In the genomic region with DNA sequence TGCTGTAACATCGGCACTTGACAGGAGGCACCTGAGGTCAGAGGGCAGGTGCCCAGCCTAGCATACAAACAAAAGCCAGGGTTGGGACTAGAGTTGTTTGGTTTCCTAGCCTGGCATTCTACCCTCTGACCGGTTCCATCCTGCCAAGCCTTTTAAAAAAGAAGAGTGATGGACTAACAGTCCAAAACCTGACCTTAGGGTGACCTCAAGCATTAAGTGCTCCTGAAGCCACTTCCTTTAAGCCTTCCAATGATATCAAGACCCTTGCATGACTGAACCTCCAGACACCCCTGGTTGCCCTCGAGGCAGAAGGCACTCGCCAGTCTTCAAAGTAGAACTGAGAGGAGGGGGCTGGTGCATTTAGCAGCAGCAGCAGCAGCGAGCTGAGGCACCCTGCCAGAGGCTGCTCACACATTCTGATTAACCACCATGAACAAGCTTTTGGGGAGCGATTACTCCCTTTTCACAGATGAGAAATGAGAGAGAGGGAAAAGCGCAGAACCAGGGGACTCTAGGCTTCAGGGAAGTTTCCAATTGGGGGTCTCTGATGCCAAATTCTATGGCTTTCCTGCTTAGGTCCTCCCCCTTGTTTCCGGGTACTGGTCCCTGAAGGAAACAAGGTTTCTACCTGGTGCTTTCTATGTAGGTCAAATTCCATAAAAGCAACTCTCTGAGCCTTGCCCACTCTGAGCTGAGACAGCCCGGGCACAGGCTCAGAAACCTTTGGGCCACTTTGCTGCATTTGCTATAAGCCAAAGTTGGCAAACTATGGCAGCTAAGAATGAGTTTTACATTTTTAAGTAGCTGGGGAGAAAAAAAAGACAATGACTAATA, we compare ENCODE assay signal across 9 cellular contexts. TPM values are rescaled to one million over a fixed set of nuclear protein-coding genes. Genes with fewer than 3 reads are reported as not detected.
A peak's percentile ranks its signal among the peaks of the same experiment; 100 is the strongest.
DNase-seq lines count a peak whose midpoint lies in the region; ATAC-seq and TF ChIP-seq lines count a peak whose summit lies in the region.
"Had no signal": no experiment of that assay in that cellular context is flagged by ENCODE, and none has a peak within 500 bp of the region (broad histone marks: within the 10 kb centered on the region; RNA-seq: fewer than 3 reads in every experiment).

No MANE protein-coding gene starts in this region.

- H3K4me1 Mint-ChIP-seq in naive thymus-derived CD8-positive, alpha-beta T cell, result peaks cover 39 to 99% (median 96%) of the 10 kb centered on the region in 4 donors

- TF ChIP-seq CTCF in DOHH2 (IDR thresholded peaks at IDR 0.05; ENCODE audit: low read depth, low read length, poor library complexity, severe bottlenecking) (no peak), body of pancreas (IDR thresholded peaks at IDR 0.05) (no peak)

- peaks cover 100% of the 10 kb centered on the region for H3K79me2 ChIP-seq in DOHH2 (ENCODE audit: control insufficient read depth, low read length)

- H4K20me1 ChIP-seq in DOHH2 (ENCODE audit: control insufficient read depth, insufficient read depth, low read depth, low read length), result peaks cover 68% of the 10 kb centered on the region

- TF ChIP-seq POLR2A in body of pancreas (IDR thresholded peaks at IDR 0.05), result no peak

- peak overlapping the region in 9 of 10 donors; percentile 60 to 94 (median 81) for H3K27ac Mint-ChIP-seq in naive thymus-derived CD8-positive, alpha-beta T cell

- H3K4me3 ChIP-seq in DOHH2 (ENCODE audit: low read length), result peak overlapping the region; percentile 10; the same call in 1 of the 2 replicates
- no peak overlapping the region for H3K4me3 ChIP-seq in body of pancreas
- H3K4me3 ChIP-seq: testis had no signal

- no peak for ATAC-seq in body of pancreas
- no peak for ATAC-seq in naive thymus-derived CD8-positive, alpha-beta T cell
- no peak for ATAC-seq in GM19035 (IDR thresholded peaks at IDR 0.05; ENCODE audit: unreplicated experiment)

- peaks cover 88% of the 10 kb centered on the region for H3K36me3 ChIP-seq in DOHH2 (ENCODE audit: control insufficient read depth, low read length)
- no peaks in the 10 kb centered on the region for H3K36me3 ChIP-seq in body of pancreas (replicated peaks in 1 of 2; ENCODE audit: insufficient read depth in 1 of 2, low read depth in 2 of 2)

- H3K9me2 ChIP-seq in DOHH2 (replicated peaks; ENCODE audit: control insufficient read depth, low read length), result no peaks in the 10 kb centered on the region

- intact Hi-C loops in body of pancreas (cut with DNase I), result no loop called here

- peak overlapping the region; percentile 41 to 81 (median 74) for H3K4me3 Mint-ChIP-seq in naive thymus-derived CD8-positive, alpha-beta T cell

- H3K9me3 ChIP-seq in DOHH2 (ENCODE audit: control insufficient read depth, insufficient read depth, low read length) (no peaks in the 10 kb centered on the region), body of pancreas (no peaks in the 10 kb centered on the region)
- H3K9me3 ChIP-seq: testis had no signal

- POLR2A ChIA-PET in naive thymus-derived CD8-positive, alpha-beta T cell (lab: Charles Lee), result interaction anchor here (0.9 to 1.4 kb wide), 4 partner anchors 15 to 112 kb away, joined by 4 to 6 read pairs (median 4); no protein-coding TSS in a partner anchor

- H3K27me3 Mint-ChIP-seq in naive thymus-derived CD8-positive, alpha-beta T cell, result no peaks in the 10 kb centered on the region

- DNase-seq in NCI-H226 (peak; percentile 28), body of pancreas (no peak), cortex of kidney (lab: John Stamatoyannopoulos, UW) (no peak), cerebellum (ENCODE audit: low spot score) (no peak), OCI-M2 (lab: John Stamatoyannopoulos, UW; ENCODE audit: unreplicated experiment) (no peak)
- no peak for DNase-seq in naive thymus-derived CD8-positive, alpha-beta T cell
- DNase-seq: testis had no signal

- H3K27ac ChIP-seq in DOHH2 (ENCODE audit: low read depth, low read length) (peak overlapping the region; percentile 28), body of pancreas (peak overlapping the region in 3 of 4 donors; percentile 19 to 48 (median 30))
- H3K27ac ChIP-seq: testis had no signal

- H3K4me1 ChIP-seq in DOHH2 (ENCODE audit: control insufficient read depth, low read length) (peaks cover 91% of the 10 kb centered on the region), body of pancreas (peaks cover 39% of the 10 kb centered on the region)

- peak overlapping the region; percentile 24 for H3K4me2 ChIP-seq in DOHH2 (ENCODE audit: low read length)

- no peaks in the 10 kb centered on the region for H3K27me3 ChIP-seq in DOHH2 (ENCODE audit: control insufficient read depth, low read length)
- H3K27me3 ChIP-seq in body of pancreas, result no peaks in the 10 kb centered on the region
- H3K27me3 ChIP-seq: testis had no signal

- H3F3A ChIP-seq in DOHH2 (ENCODE audit: control insufficient read depth, insufficient read depth), result no peaks in the 10 kb centered on the region

- H3K36me3 Mint-ChIP-seq in naive thymus-derived CD8-positive, alpha-beta T cell, result peaks cover 0 to 36% (median 0%) of the 10 kb centered on the region in 3 donors

- 63 to 67% methylated on average over 9 of the region's 9 CpGs for WGBS in body of pancreas, 2 donors

- H3K9me3 Mint-ChIP-seq in naive thymus-derived CD8-positive, alpha-beta T cell, result no peaks in the 10 kb centered on the region

RNA-seq across cellular contexts. Expression of gene SLC2A1, which starts 9.1 kb away (rescaled TPM):
- total RNA-seq in body of pancreas (10 to 100 TPM in 1 of 2 donors, 1 to 10 TPM in 1; 4.2 to 13.2 TPM), cerebellum (50.2 TPM)
- 10 to 100 TPM; 57.2 to 57.3 TPM for total RNA-seq in naive thymus-derived CD8-positive, alpha-beta T cell
- 10 to 100 TPM; 17.7 to 22.8 (median 22.0) TPM for polyA plus RNA-seq in naive thymus-derived CD8-positive, alpha-beta T cell
